ENCODE assay signal across 8 cellular contexts in genomic region chr7:149873074-149873967, GRCh38. TPM values are rescaled to one million over a fixed set of nuclear protein-coding genes. Genes with fewer than 3 reads are reported as not detected.
DNase-seq lines count a peak whose midpoint lies in the region; ATAC-seq and TF ChIP-seq lines count a peak whose summit lies in the region.

No MANE protein-coding gene starts in this region.

- H3K9ac ChIP-seq in parathyroid adenoma: no peak overlapping the region

- H3K9me3 ChIP-seq in cardiac muscle cell (ENCODE audit: low read depth): no peaks in the 10 kb centered on the region
- no peaks in the 10 kb centered on the region for H3K9me3 ChIP-seq in parathyroid adenoma (ENCODE audit: control insufficient read depth, low read length)
- no peaks in the 10 kb centered on the region for H3K9me3 ChIP-seq in thyroid gland

- CTCF ChIA-PET in GM10248 (lab: Yijun Ruan, JAX): interaction anchor here (1.0 to 1.6 kb wide), 2 partner anchors 9 to 34 kb away, joined by 3 to 5 read pairs; no protein-coding TSS in a partner anchor

- intact Hi-C loops in thyroid gland (cut with DNase I): no loop called here

- H3K36me3 Mint-ChIP-seq in activated naive CD8-positive, alpha-beta T cell treated with anti-CD3 and anti-CD28 coated beads, Interleukin-2, amount 50 U/mL, for 24 hours (ENCODE audit: low read depth): peaks cover 21% of the 10 kb centered on the region

- H3K27me3 ChIP-seq in cardiac muscle cell: peaks cover 17% of the 10 kb centered on the region
- H3K27me3 ChIP-seq in parathyroid adenoma (ENCODE audit: control insufficient read depth, insufficient read depth, low read length): no peaks in the 10 kb centered on the region
- H3K27me3 ChIP-seq in thyroid gland: no peaks in the 10 kb centered on the region

- peaks cover 73% of the 10 kb centered on the region for H3K4me1 Mint-ChIP-seq in activated naive CD8-positive, alpha-beta T cell treated with anti-CD3 and anti-CD28 coated beads, Interleukin-2, amount 50 U/mL, for 24 hours

- peak overlapping the region; percentile 91 for H3K4me2 ChIP-seq in parathyroid adenoma (ENCODE audit: low read length)

- H3K9me3 Mint-ChIP-seq in activated naive CD8-positive, alpha-beta T cell treated with anti-CD3 and anti-CD28 coated beads, Interleukin-2, amount 50 U/mL, for 24 hours: no peaks in the 10 kb centered on the region

- WGBS in thyroid gland, 2 donors: 1 to 2% methylated on average over 37 to 46 of the region's 93 CpGs

- no peaks in the 10 kb centered on the region for H3K36me3 ChIP-seq in cardiac muscle cell
- H3K36me3 ChIP-seq in parathyroid adenoma (ENCODE audit: control insufficient read depth, insufficient read depth, low read length): no peaks in the 10 kb centered on the region
- H3K36me3 ChIP-seq in thyroid gland: no peaks in the 10 kb centered on the region

- peak; percentile 93 for ATAC-seq in HG02759 (IDR thresholded peaks at IDR 0.05; ENCODE audit: unreplicated experiment)
- ATAC-seq in activated naive CD8-positive, alpha-beta T cell treated with anti-CD3 and anti-CD28 coated beads, Interleukin-2, amount 50 U/mL, for 24 hours: peak; percentile 86

- peak in 1 of 2 donors; percentile 92 for TF ChIP-seq POLR2A in thyroid gland (IDR thresholded peaks at IDR 0.05)

- peak; percentile 100 for DNase-seq in GM10248 (ENCODE audit: extremely low spot score)
- DNase-seq in NCI-H128 (lab: John Stamatoyannopoulos, UW; ENCODE audit: unreplicated experiment): peak; percentile 93
- peak; percentile 91 to 92 for DNase-seq in SW 1271 (lab: John Stamatoyannopoulos, UW)
- DNase-seq in activated naive CD8-positive, alpha-beta T cell treated with anti-CD3 and anti-CD28 coated beads, Interleukin-2, amount 50 U/mL, for 24 hours: peak; percentile 94
- peak; percentile 92 to 97 for DNase-seq in cardiac muscle cell (ENCODE audit: low read depth in 1 of 2, low spot score in 1 of 2)
- peak; percentile 97 to 98 for DNase-seq in thyroid gland

- POLR2A ChIA-PET in GM10248 (lab: Yijun Ruan, JAX): no interaction called here

- H3K4me1 ChIP-seq in cardiac muscle cell (ENCODE audit: low read depth) (no peaks in the 10 kb centered on the region), parathyroid adenoma (no peaks in the 10 kb centered on the region), thyroid gland (peaks cover 26 to 45% of the 10 kb centered on the region in 2 donors)

- H2AFZ ChIP-seq in parathyroid adenoma: peak overlapping the region; percentile 96

- H3K27ac ChIP-seq in cardiac muscle cell (peak overlapping the region; percentile 60), parathyroid adenoma (peak overlapping the region; percentile 24), thyroid gland (peak overlapping the region; percentile 87 to 95 (median 88))

- peak overlapping the region; percentile 90 for H3K4me3 Mint-ChIP-seq in activated naive CD8-positive, alpha-beta T cell treated with anti-CD3 and anti-CD28 coated beads, Interleukin-2, amount 50 U/mL, for 24 hours

- H3K4me3 ChIP-seq in cardiac muscle cell: peak overlapping the region; percentile 62
- H3K4me3 ChIP-seq in parathyroid adenoma (ENCODE audit: low read depth, low read length): peak overlapping the region; percentile 93
- H3K4me3 ChIP-seq in thyroid gland (replicated peaks in 1 of 3): peak overlapping the region; percentile 59 to 72 (median 71)

- H3K79me2 ChIP-seq in parathyroid adenoma: no peaks in the 10 kb centered on the region

- TF ChIP-seq CTCF in GM10248 (IDR thresholded peaks at IDR 0.05; ENCODE audit: control extremely low read depth, extremely low read depth, low read depth, missing control alignments) (no peak), cardiac muscle cell (IDR thresholded peaks at IDR 0.05; ENCODE audit: low read depth, low read length) (no peak), parathyroid adenoma (IDR thresholded peaks at IDR 0.05) (no peak), thyroid gland (IDR thresholded peaks at IDR 0.05) (peak in 1 of 6 experiments; percentile 2)

- H3K27ac Mint-ChIP-seq in activated naive CD8-positive, alpha-beta T cell treated with anti-CD3 and anti-CD28 coated beads, Interleukin-2, amount 50 U/mL, for 24 hours: peak overlapping the region; percentile 91

- H3K27me3 Mint-ChIP-seq in activated naive CD8-positive, alpha-beta T cell treated with anti-CD3 and anti-CD28 coated beads, Interleukin-2, amount 50 U/mL, for 24 hours: no peaks in the 10 kb centered on the region

RNA-seq across cellular contexts. Expression of gene ATP6V0E2, which starts 0.4 kb away (rescaled TPM):
- 132 and 220 TPM in 2 replicates for total RNA-seq in cardiac muscle cell
- 115 and 116 TPM in 2 replicates for polyA plus RNA-seq in cardiac muscle cell
- 100 to 1,000 TPM in 2 of 4 donors, 10 to 100 TPM in 2; 43.1 to 113 (median 78.9) TPM for total RNA-seq in thyroid gland

RNA-seq across cellular contexts. Expression of gene ZNF862, which starts 35.1 kb away (rescaled TPM):
- 14.4 and 22.6 TPM in 2 replicates for total RNA-seq in cardiac muscle cell
- 8.7 and 8.9 TPM in 2 replicates for polyA plus RNA-seq in cardiac muscle cell
- 10 to 100 TPM; 23.6 to 53.7 (median 39.3) TPM for total RNA-seq in thyroid gland

Comparison
In these comparisons a context has a peak if more than half of its experiments do, and no peak if none do; other contexts are left out.
1. Peak in every context shown above with its lines: DNase-seq, ATAC-seq, H3K4me3 ChIP-seq and H3K27ac ChIP-seq.
2. H3K27ac ChIP-seq: peak in every context shown above with its lines; median percentile 88 in thyroid gland; 60 in cardiac muscle cell; 24 in parathyroid adenoma.